ENCODE assay signal across 8 cellular contexts in the genomic region with DNA sequence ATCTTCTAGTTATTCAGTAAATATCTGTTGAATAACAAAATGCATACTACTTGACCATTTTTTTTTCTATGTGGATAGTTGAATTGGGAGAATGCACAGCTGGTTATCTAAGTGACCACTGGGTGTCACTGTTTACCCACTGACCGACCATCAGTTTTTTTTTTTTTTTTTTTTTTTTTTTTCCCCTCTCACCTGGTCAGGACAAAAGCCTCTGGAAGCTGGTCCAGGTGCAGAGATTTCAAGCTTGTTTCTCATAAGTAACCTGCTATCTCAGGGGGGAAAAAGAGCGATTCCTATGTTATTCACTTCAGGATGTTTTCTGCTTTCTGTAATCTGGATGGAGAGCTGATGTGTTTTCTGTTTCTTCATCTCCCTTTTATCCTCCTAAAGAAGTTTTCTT.
A peak's percentile ranks its signal among the peaks of the same experiment; 100 is the strongest.
DNase-seq lines count a peak whose midpoint lies in the region; ATAC-seq and TF ChIP-seq lines count a peak whose summit lies in the region.

No MANE protein-coding gene starts in this region.

- H3K27ac ChIP-seq in HCT116 (ENCODE audit: low read depth, low read length), result no peak overlapping the region
- no peak overlapping the region for H3K27ac ChIP-seq in endodermal cell (ENCODE audit: low read depth, low read length)

- intact Hi-C loops in HCT116 (cut with micrococcal nuclease), result loop anchor here (2.0 kb wide), 1 partner anchor 267 kb away; no protein-coding TSS in a partner anchor

- H4K20me1 ChIP-seq in HCT116 (ENCODE audit: insufficient read depth), result no peaks in the 10 kb centered on the region

- no peak overlapping the region for H3K4me3 ChIP-seq in HCT116 (replicated peaks in 1 of 2; ENCODE audit: low read depth in 1 of 2, low read length in 2 of 2)
- no peak overlapping the region for H3K4me3 ChIP-seq in endodermal cell (ENCODE audit: low read length)

- TF ChIP-seq CTCF in HCT116 (IDR thresholded peaks at IDR 0.05 in 2 of 3, conservative IDR thresholded peaks at IDR 0.05 in 1 of 3; ENCODE audit: borderline replicate concordance in 1 of 3, insufficient read depth in 1 of 3, low read depth in 2 of 3, low read length in 2 of 3) (peak; percentile 29 to 82 (median 63); a peak in 5 of 6 replicates), endodermal cell (conservative IDR thresholded peaks at IDR 0.05) (peak; percentile 87), osteocyte (IDR thresholded peaks at IDR 0.05) (peak; percentile 81)

- no peaks in the 10 kb centered on the region for H3K9me2 ChIP-seq in HCT116 (ENCODE audit: insufficient read depth)

- H3K9me3 Mint-ChIP-seq in endodermal cell, result no peaks in the 10 kb centered on the region
- H3K9me3 Mint-ChIP-seq in osteocyte (ENCODE audit: unreplicated experiment), result no peaks in the 10 kb centered on the region

- H3K36me3 Mint-ChIP-seq in endodermal cell (ENCODE audit: low read depth) (no peaks in the 10 kb centered on the region), osteocyte (ENCODE audit: unreplicated experiment) (no peaks in the 10 kb centered on the region)

- no peak overlapping the region for H2AFZ ChIP-seq in HCT116 (ENCODE audit: low read depth, low read length, poor library complexity, severe bottlenecking)

- H3K27ac Mint-ChIP-seq in endodermal cell (no peak overlapping the region), osteocyte (ENCODE audit: unreplicated experiment) (no peak overlapping the region)

- H3K9me3 ChIP-seq in HCT116 (ENCODE audit: control insufficient read depth in 1 of 2, insufficient read depth in 1 of 2, low read depth in 1 of 2, low read length in 2 of 2), result no peaks in the 10 kb centered on the region
- no peaks in the 10 kb centered on the region for H3K9me3 ChIP-seq in endodermal cell (ENCODE audit: control insufficient read depth, low read length)

- TF ChIP-seq RAD21 in HCT116 (IDR thresholded peaks at IDR 0.05; ENCODE audit: low read depth), result peak; percentile 74

- no peak overlapping the region for H3K9ac ChIP-seq in HCT116 (ENCODE audit: low read length)
- no peak overlapping the region for H3K9ac ChIP-seq in endodermal cell (ENCODE audit: extremely low read depth, low read length, poor library complexity, severe bottlenecking)

- no TSS peak for BruUV-seq in HCT116 (replicated peaks; lab: Mats Ljungman, UMichigan)

- 3% methylated on average over 2 of the region's 2 CpGs; no CpG with 5 or more reads in 1 of the 2 experiments for WGBS in endodermal cell (ENCODE audit: insufficient coverage in 1 of 2, insufficient read length in 1 of 2), 2 experiments

- ATAC-seq in HCT116 (0 out of 2 replicates have a peak, but pooled peaks have one; percentile 22), GM18505 (IDR thresholded peaks at IDR 0.05; ENCODE audit: unreplicated experiment) (no peak), HG02642 (IDR thresholded peaks at IDR 0.05; ENCODE audit: poor library complexity, unreplicated experiment) (no peak)

- H3K4me1 Mint-ChIP-seq in endodermal cell (no peaks in the 10 kb centered on the region), osteocyte (ENCODE audit: unreplicated experiment) (peaks cover 22% of the 10 kb centered on the region)

- H3K4me1 ChIP-seq in HCT116 (ENCODE audit: control insufficient read depth in 1 of 2, insufficient read depth in 2 of 2, low read length in 2 of 2), result no peaks in the 10 kb centered on the region
- H3K4me1 ChIP-seq in endodermal cell (ENCODE audit: control insufficient read depth, insufficient read depth, low read length), result no peaks in the 10 kb centered on the region

- DNase-seq in COLO829 (ENCODE audit: low spot score) (peak; percentile 31), HCT116 (ENCODE audit: low read depth, low spot score) (peak; percentile 27), NCI-H748 (lab: John Stamatoyannopoulos, UW; ENCODE audit: unreplicated experiment) (peak; percentile 90), endodermal cell (no peak), osteocyte (ENCODE audit: extremely low spot score, unreplicated experiment) (no peak), putamen (ENCODE audit: low spot score) (no peak)

- POLR2A ChIA-PET in HCT116 (lab: Charles Lee), result no interaction called here

- H3K36me3 ChIP-seq in HCT116 (ENCODE audit: control insufficient read depth in 1 of 2, insufficient read depth in 2 of 2, low read length in 2 of 2) (no peaks in the 10 kb centered on the region), endodermal cell (ENCODE audit: control insufficient read depth, insufficient read depth, low read length) (no peaks in the 10 kb centered on the region)

- CTCF ChIA-PET in HCT116 (lab: Charles Lee), result interaction anchor here (0.6 to 1.7 kb wide), 3 partner anchors 73 to 267 kb away, joined by 3 to 15 read pairs (median 3); no protein-coding TSS in a partner anchor

- H3K4me2 ChIP-seq in HCT116 (ENCODE audit: low read length), result no peak overlapping the region

- H3K27me3 ChIP-seq in HCT116 (ENCODE audit: insufficient read depth, low read length) (no peaks in the 10 kb centered on the region), endodermal cell (ENCODE audit: control insufficient read depth, insufficient read depth, low read length, poor library complexity, severe bottlenecking) (no peaks in the 10 kb centered on the region)

- H3K4me3 Mint-ChIP-seq in endodermal cell (no peak overlapping the region), osteocyte (ENCODE audit: unreplicated experiment) (no peak overlapping the region)

- no peak for TF ChIP-seq POLR2A in HCT116 (IDR thresholded peaks at IDR 0.05; ENCODE audit: borderline replicate concordance, extremely low read depth, insufficient read depth, insufficient read length)
- no peak for TF ChIP-seq POLR2A in GM18505 (IDR thresholded peaks at IDR 0.05; ENCODE audit: borderline replicate concordance, extremely low read depth, insufficient read depth, insufficient read length)

- RAD21 ChIA-PET in HCT116 (lab: Charles Lee; ENCODE audit: low non-redundant PET in 1 of 2, low total read pairs in 2 of 2, uncharacterized antibody in 2 of 2, unreplicated experiment in 2 of 2), result interaction anchor here in 1 of 2 experiments (0.7 kb wide), 1 partner anchor 194 kb away, joined by 3 read pairs; no protein-coding TSS in a partner anchor

- H3K27me3 Mint-ChIP-seq in endodermal cell (ENCODE audit: insufficient read depth) (no peaks in the 10 kb centered on the region), osteocyte (ENCODE audit: unreplicated experiment) (no peaks in the 10 kb centered on the region)

- no peaks in the 10 kb centered on the region for H3K79me2 ChIP-seq in HCT116 (ENCODE audit: insufficient read depth, low read length)

TF ChIP-seq in HCT116, 20 proteins besides CTCF, POLR2A, EP300 and RAD21:
- TF ChIP-seq JUND (IDR thresholded peaks at IDR 0.05), result no peak
- no peak for TF ChIP-seq EZH2phosphoT487 (IDR thresholded peaks at IDR 0.05; ENCODE audit: borderline replicate concordance)
- no peak for TF ChIP-seq EGR1 (IDR thresholded peaks at IDR 0.05; ENCODE audit: low read depth)
- TF ChIP-seq, protein P1, sequence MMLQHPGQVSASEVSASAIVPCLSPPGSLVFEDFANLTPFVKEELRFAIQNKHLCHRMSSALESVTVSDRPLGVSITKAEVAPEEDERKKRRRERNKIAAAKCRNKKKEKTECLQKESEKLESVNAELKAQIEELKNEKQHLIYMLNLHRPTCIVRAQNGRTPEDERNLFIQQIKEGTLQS (IDR thresholded peaks at IDR 0.05), result no peak
- TF ChIP-seq SP1 (IDR thresholded peaks at IDR 0.05; ENCODE audit: low read depth), result no peak
- no peak for TF ChIP-seq FOSL1 (IDR thresholded peaks at IDR 0.05; ENCODE audit: low read depth)
- no peak for TF ChIP-seq EZH2 (IDR thresholded peaks at IDR 0.05)
- TF ChIP-seq YY1 (IDR thresholded peaks at IDR 0.05; ENCODE audit: extremely low read depth, insufficient replicate concordance, low read depth, low read length), result no peak
- TF ChIP-seq, protein P2, sequence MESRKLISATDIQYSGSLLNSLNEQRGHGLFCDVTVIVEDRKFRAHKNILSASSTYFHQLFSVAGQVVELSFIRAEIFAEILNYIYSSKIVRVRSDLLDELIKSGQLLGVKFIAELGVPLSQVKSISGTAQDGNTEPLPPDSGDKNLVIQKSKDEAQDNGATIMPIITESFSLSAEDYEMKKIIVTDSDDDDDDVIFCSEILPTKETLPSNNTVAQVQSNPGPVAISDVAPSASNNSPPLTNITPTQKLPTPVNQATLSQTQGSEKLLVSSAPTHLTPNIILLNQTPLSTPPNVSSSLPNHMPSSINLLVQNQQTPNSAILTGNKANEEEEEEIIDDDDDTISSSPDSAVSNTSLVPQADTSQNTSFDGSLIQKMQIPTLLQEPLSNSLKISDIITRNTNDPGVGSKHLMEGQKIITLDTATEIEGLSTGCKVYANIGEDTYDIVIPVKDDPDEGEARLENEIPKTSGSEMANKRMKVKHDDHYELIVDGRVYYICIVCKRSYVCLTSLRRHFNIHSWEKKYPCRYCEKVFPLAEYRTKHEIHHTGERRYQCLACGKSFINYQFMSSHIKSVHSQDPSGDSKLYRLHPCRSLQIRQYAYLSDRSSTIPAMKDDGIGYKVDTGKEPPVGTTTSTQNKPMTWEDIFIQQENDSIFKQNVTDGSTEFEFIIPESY (IDR thresholded peaks at IDR 0.05; ENCODE audit: extremely low read depth, insufficient replicate concordance, low read length), result no peak
- TF ChIP-seq ELF1 (IDR thresholded peaks at IDR 0.05; ENCODE audit: borderline replicate concordance, low read depth), result no peak
- TF ChIP-seq ZNF274 (IDR thresholded peaks at IDR 0.05; ENCODE audit: low read depth, low read length), result no peak

Comparison
In these comparisons a context has a peak if more than half of its experiments do, and no peak if none do; other contexts are left out.
1. DNase-seq: peak in COLO829 (single experiment), HCT116 (single experiment) and NCI-H748 (single experiment); none in endodermal cell (single experiment), osteocyte (single experiment) and putamen (single experiment).
2. Peak in every context shown above with its lines, with median percentiles within 50 percentile points of each other: CTCF ChIP-seq.